In genomic region chr7:23181684-23182553, GRCh38 we compare ENCODE assay signal across 8 cellular contexts. TPM values are rescaled to one million over a fixed set of nuclear protein-coding genes. Genes with fewer than 3 reads are reported as not detected.
DNase-seq lines count a peak whose midpoint lies in the region; ATAC-seq and TF ChIP-seq lines count a peak whose summit lies in the region.

Gene NUP42 (plus strand): TSS chr7:23182048. CDS start chr7:23182086, 38 bp downstream.

- DNase-seq in GM13977 (ENCODE audit: low spot score) (peak; percentile 94), NCI-H1694 (lab: John Stamatoyannopoulos, UW) (peak; percentile 96), amniotic stem cell (lab: John Stamatoyannopoulos, UW) (peak; percentile 98), left cardiac atrium (peak; percentile 96), posterior vena cava (ENCODE audit: low spot score) (peak; percentile 99), upper lobe of right lung (peak; percentile 97)

- H3K27ac Mint-ChIP-seq in T-helper 1 cell treated with Interleukin-12 subunit alpha and Interleukin-12 subunit beta and Interleukin-4 antibody, amounts not matched to agents 30 μg/mL and 1 μg/mL, for 36 hours = peak within 1 kb of the TSS; percentile 96

- peaks cover 16% of the 10 kb centered on the region for H3K36me3 ChIP-seq in upper lobe of right lung

- H3K27ac ChIP-seq in upper lobe of right lung = peak within 1 kb of the TSS; percentile 94

- TF ChIP-seq CTCF in GM13977 (IDR thresholded peaks at IDR 0.05; ENCODE audit: extremely low read depth, insufficient read depth, missing control alignments) (no peak), upper lobe of right lung (IDR thresholded peaks at IDR 0.05) (no peak)

- peak within 1 kb of the TSS; percentile 90 for H3K4me3 Mint-ChIP-seq in T-helper 1 cell treated with Interleukin-12 subunit alpha and Interleukin-12 subunit beta and Interleukin-4 antibody, amounts not matched to agents 30 μg/mL and 1 μg/mL, for 36 hours

- H3K4me3 ChIP-seq in upper lobe of right lung = peak within 1 kb of the TSS; percentile 84

- H3K27me3 ChIP-seq in upper lobe of right lung = no peaks in the 10 kb centered on the region

- ATAC-seq in HG02884 (IDR thresholded peaks at IDR 0.05; ENCODE audit: unreplicated experiment) (peak; percentile 96), left cardiac atrium (peak; percentile 96 to 98), upper lobe of right lung (peak; percentile 98)

- H3K4me1 ChIP-seq in upper lobe of right lung = peaks cover 12% of the 10 kb centered on the region

- peaks cover 32% of the 10 kb centered on the region for H3K4me1 Mint-ChIP-seq in T-helper 1 cell treated with Interleukin-12 subunit alpha and Interleukin-12 subunit beta and Interleukin-4 antibody, amounts not matched to agents 30 μg/mL and 1 μg/mL, for 36 hours (ENCODE audit: low read depth)

- in situ Hi-C loops in GM13977 (cut with MboI; ENCODE audit: low pct_unique_long_range_greater_than_20kb, low sequenced_read_pairs, unreplicated experiment) = no loop called here

- intact Hi-C loops in left cardiac atrium (cut with DNase I) = loop anchor here in 1 of 2 donors (1.0 kb wide), 1 partner anchor 76 kb away; no protein-coding TSS in a partner anchor
- intact Hi-C loops in posterior vena cava (cut with DNase I) = loop anchor here in 1 of 2 donors (10.0 kb wide), 1 partner anchor 93 kb away; no protein-coding TSS in a partner anchor
- intact Hi-C loops in upper lobe of right lung (cut with DNase I) = no loop called here

- H3K36me3 Mint-ChIP-seq in T-helper 1 cell treated with Interleukin-12 subunit alpha and Interleukin-12 subunit beta and Interleukin-4 antibody, amounts not matched to agents 30 μg/mL and 1 μg/mL, for 36 hours (ENCODE audit: low read depth) = peaks cover 6% of the 10 kb centered on the region

- H3K9me3 ChIP-seq in upper lobe of right lung = no peaks in the 10 kb centered on the region

- no peaks in the 10 kb centered on the region for H3K9me3 Mint-ChIP-seq in T-helper 1 cell treated with Interleukin-12 subunit alpha and Interleukin-12 subunit beta and Interleukin-4 antibody, amounts not matched to agents 30 μg/mL and 1 μg/mL, for 36 hours

- peaks cover 11% of the 10 kb centered on the region for H3K27me3 Mint-ChIP-seq in T-helper 1 cell treated with Interleukin-12 subunit alpha and Interleukin-12 subunit beta and Interleukin-4 antibody, amounts not matched to agents 30 μg/mL and 1 μg/mL, for 36 hours (ENCODE audit: low read depth)

RNA-seq across cellular contexts. Expression of gene NUP42, which starts in this region (rescaled TPM):
- total RNA-seq in left cardiac atrium (10 to 100 TPM; 21.8 to 23.3 TPM), posterior vena cava (10 to 100 TPM; 20.7 to 20.8 TPM), upper lobe of right lung (29.5 TPM)

Comparison
In these comparisons a context has a peak if more than half of its experiments do, and no peak if none do; other contexts are left out.
1. Peak in every context shown above with its lines: DNase-seq, ATAC-seq, H3K4me3 ChIP-seq and H3K27ac ChIP-seq.